In the genomic region with DNA sequence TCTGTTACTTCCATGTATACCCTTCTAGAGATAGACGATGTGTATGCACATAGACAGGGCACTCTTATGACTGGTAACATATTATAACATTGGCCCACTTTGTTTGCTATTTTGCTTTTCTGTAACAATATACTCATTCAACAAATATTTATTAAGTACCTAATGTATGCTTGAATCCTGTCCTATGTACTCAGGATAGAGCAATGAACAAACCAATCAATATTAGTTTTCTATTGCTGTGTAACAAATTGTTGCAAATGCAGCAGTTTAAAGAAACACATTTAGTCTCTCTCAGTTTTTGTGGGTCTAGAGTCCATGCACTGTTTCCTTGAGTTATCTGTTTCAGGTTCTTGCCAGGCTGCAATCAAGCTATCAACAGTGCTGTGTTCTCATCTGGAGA, we compare ENCODE assay signal across 29 cellular contexts.
"Had no signal": no experiment of that assay in that cellular context is flagged by ENCODE, and none has a peak within 500 bp of the region (broad histone marks: within the 10 kb centered on the region; RNA-seq: fewer than 3 reads in every experiment).

No MANE protein-coding gene starts in this region.

- H3K9me3 ChIP-seq: stomach, suprapubic skin, testis, thoracic aorta, thyroid gland, tibial artery, transverse colon, upper lobe of right lung, uterus, vagina had no signal

- H3K27me3 Mint-ChIP-seq: stimulated activated naive B cell treated with anti-CD40 and anti-IgM and Interleukin-4, amounts not matched to agents 10 μg/mL and 1 μg/mL and 100 μg/mL, for 72 hours; stimulated activated naive CD8-positive, alpha-beta T cell treated with anti-CD3 and anti-CD28 coated beads, Interleukin-15, amount 100 ng/mL, for 72 hours; stimulated activated naive CD8-positive, alpha-beta T cell treated with anti-CD3 and anti-CD28 coated beads, Interleukin-15, Interleukin-2, amounts not matched to agents 100 ng/mL and 50 ng/mL, for 24 hours; type B pancreatic cell had no signal

- H3K4me1 ChIP-seq: stomach, suprapubic skin, testis, thyroid gland, tibial artery, tibial nerve, transverse colon, upper lobe of left lung, upper lobe of right lung, uterus, vagina had no signal

- ATAC-seq: stimulated activated effector memory CD8-positive, alpha-beta T cell treated with anti-CD3 and anti-CD28 coated beads, Interleukin-12 subunit alpha, Interleukin-12 subunit beta, amount 100 ng/mL, for 72 hours; stimulated activated memory B cell treated with anti-CD40 and anti-IgM and Interleukin-4, amounts not matched to agents 10 μg/mL and 1 μg/mL and 100 μg/mL, for 72 hours; stimulated activated naive B cell treated with anti-CD40 and anti-IgM and Interleukin-4, amounts not matched to agents 10 μg/mL and 1 μg/mL and 100 μg/mL, for 72 hours; stimulated activated naive CD8-positive, alpha-beta T cell treated with anti-CD3 and anti-CD28 coated beads, Interleukin-15, amount 100 ng/mL, for 72 hours; stimulated activated naive CD8-positive, alpha-beta T cell treated with anti-CD3 and anti-CD28 coated beads, Interleukin-15, Interleukin-2, amounts not matched to agents 100 U/mL and 50 U/mL, for 24 hours; upper lobe of right lung had no signal

- FAIRE-seq: urothelium cell line had no signal

- H3K27me3 ChIP-seq: stomach, suprapubic skin, testis, thyroid gland, tibial artery, tibial nerve, transverse colon, upper lobe of left lung, upper lobe of right lung, uterus, vagina had no signal

- H3K27ac Mint-ChIP-seq: stimulated activated effector memory CD8-positive, alpha-beta T cell treated with anti-CD3 and anti-CD28 coated beads, Interleukin-12 subunit alpha, Interleukin-12 subunit beta, amount 100 ng/mL, for 72 hours; stimulated activated memory B cell treated with anti-CD40 and anti-IgM and Interleukin-4, amounts not matched to agents 10 μg/mL and 1 μg/mL and 100 μg/mL, for 72 hours; stimulated activated naive B cell treated with anti-CD40 and anti-IgM and Interleukin-4, amounts not matched to agents 10 μg/mL and 1 μg/mL and 100 μg/mL, for 72 hours; stimulated activated naive CD8-positive, alpha-beta T cell treated with anti-CD3 and anti-CD28 coated beads, Interleukin-15, amount 100 ng/mL, for 72 hours; stimulated activated naive CD8-positive, alpha-beta T cell treated with anti-CD3 and anti-CD28 coated beads, Interleukin-15, Interleukin-2, amounts not matched to agents 100 ng/mL and 50 ng/mL, for 24 hours; type B pancreatic cell had no signal

- H3K36me3 ChIP-seq: stomach, suprapubic skin, thoracic aorta, thyroid gland, tibial artery, tibial nerve, transverse colon, upper lobe of left lung, upper lobe of right lung, uterus, vagina had no signal

- H3K4me3 ChIP-seq: stomach, suprapubic skin, testis, thoracic aorta, thyroid gland, tibial artery, tibial nerve, transverse colon, upper lobe of left lung, upper lobe of right lung, uterus, vagina had no signal

- H3K36me3 Mint-ChIP-seq: stimulated activated effector memory CD8-positive, alpha-beta T cell treated with anti-CD3 and anti-CD28 coated beads, Interleukin-12 subunit alpha, Interleukin-12 subunit beta, amount 100 ng/mL, for 72 hours; stimulated activated memory B cell treated with anti-CD40 and anti-IgM and Interleukin-4, amounts not matched to agents 10 μg/mL and 1 μg/mL and 100 μg/mL, for 72 hours; stimulated activated naive B cell treated with anti-CD40 and anti-IgM and Interleukin-4, amounts not matched to agents 10 μg/mL and 1 μg/mL and 100 μg/mL, for 72 hours; type B pancreatic cell had no signal

- H3K9me3 Mint-ChIP-seq: stimulated activated effector memory CD8-positive, alpha-beta T cell treated with anti-CD3 and anti-CD28 coated beads, Interleukin-12 subunit alpha, Interleukin-12 subunit beta, amount 100 ng/mL, for 72 hours; stimulated activated memory B cell treated with anti-CD40 and anti-IgM and Interleukin-4, amounts not matched to agents 10 μg/mL and 1 μg/mL and 100 μg/mL, for 72 hours; stimulated activated naive CD8-positive, alpha-beta T cell treated with anti-CD3 and anti-CD28 coated beads, Interleukin-15, amount 100 ng/mL, for 72 hours had no signal

- DNase-seq: stimulated activated CD4-positive, alpha-beta T cell treated with anti-CD3 and anti-CD28 coated beads, Interleukin-2, amount 100 ng/mL, for 48 hours; stimulated activated CD4-positive, alpha-beta T cell treated with anti-CD3 and anti-CD28 coated beads, Interleukin-4, amount 100 ng/mL, for 1 hour; stimulated activated CD4-positive, alpha-beta T cell treated with anti-CD3 and anti-CD28 coated beads, Interleukin-4, amount 100 ng/mL, for 24 hours; stimulated activated CD4-positive, alpha-beta T cell treated with anti-CD3 and anti-CD28 coated beads, Interleukin-4, amount 100 ng/mL, for 4 hours; stimulated activated CD8-positive, alpha-beta memory T cell treated with anti-CD3 and anti-CD28 coated beads, Interleukin-4, amount 100 ng/mL, for 48 hours; stimulated activated naive B cell treated with anti-CD40 and anti-IgM and Interleukin-4, amounts not matched to agents 10 μg/mL and 1 μg/mL and 100 μg/mL, for 72 hours; stimulated activated naive CD4-positive, alpha-beta T cell; stimulated activated naive CD4-positive, alpha-beta T cell treated with Interleukin-2 at 50 U/mL for 16 hours; stimulated activated naive CD8-positive, alpha-beta T cell treated with anti-CD3 and anti-CD28 coated beads, Interleukin-15, amount 100 ng/mL, for 72 hours; stimulated activated naive CD8-positive, alpha-beta T cell treated with anti-CD3 and anti-CD28 coated beads, Interleukin-15, Interleukin-2, amounts not matched to agents 100 U/mL and 50 U/mL, for 24 hours; stomach; substantia nigra; testis; thyroid gland; tibial artery; transverse colon; trophoblast cell; upper lobe of left lung; upper lobe of right lung; uterus had no signal

- H3K4me3 Mint-ChIP-seq: stimulated activated effector memory CD8-positive, alpha-beta T cell treated with anti-CD3 and anti-CD28 coated beads, Interleukin-12 subunit alpha, Interleukin-12 subunit beta, amount 100 ng/mL, for 72 hours; stimulated activated memory B cell treated with anti-CD40 and anti-IgM and Interleukin-4, amounts not matched to agents 10 μg/mL and 1 μg/mL and 100 μg/mL, for 72 hours; stimulated activated naive B cell treated with anti-CD40 and anti-IgM and Interleukin-4, amounts not matched to agents 10 μg/mL and 1 μg/mL and 100 μg/mL, for 72 hours; stimulated activated naive CD8-positive, alpha-beta T cell treated with anti-CD3 and anti-CD28 coated beads, Interleukin-15, amount 100 ng/mL, for 72 hours; stimulated activated naive CD8-positive, alpha-beta T cell treated with anti-CD3 and anti-CD28 coated beads, Interleukin-15, Interleukin-2, amounts not matched to agents 100 ng/mL and 50 ng/mL, for 24 hours; type B pancreatic cell had no signal

- H3K27ac ChIP-seq: stomach, suprapubic skin, testis, thoracic aorta, thyroid gland, tibial artery, tibial nerve, transverse colon, upper lobe of left lung, upper lobe of right lung, uterus, vagina had no signal
